Comparison of ENCODE assay signal across 15 cellular contexts in the genomic region with DNA sequence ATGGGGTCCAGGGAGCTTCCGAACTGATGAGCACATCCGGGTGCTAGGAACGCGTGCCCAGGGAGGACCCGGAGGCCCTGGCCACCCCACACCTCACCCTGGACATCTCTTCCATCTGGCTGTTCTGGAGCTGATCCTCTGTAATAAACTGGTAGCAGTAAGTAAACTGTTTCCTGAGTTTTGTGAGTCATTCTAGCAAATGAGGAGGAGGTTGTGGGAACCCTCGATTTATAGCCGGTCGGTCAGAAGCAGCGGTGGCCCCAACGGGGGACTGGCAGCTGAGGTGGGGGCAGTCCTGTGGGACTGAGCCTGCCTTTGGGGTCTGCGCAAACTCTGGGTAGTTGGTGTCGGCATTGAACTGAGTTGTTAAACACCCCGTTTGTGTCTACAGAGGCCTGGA.
"Had no signal": no experiment of that assay in that cellular context is flagged by ENCODE, and none has a peak within 500 bp of the region (broad histone marks: within the 10 kb centered on the region; RNA-seq: fewer than 3 reads in every experiment).

No MANE protein-coding gene starts in this region.

- H3K36me3 ChIP-seq: esophagus muscularis mucosa, neutrophil had no signal

- H3K27ac Mint-ChIP-seq: activated CD8-positive, alpha-beta memory T cell treated with anti-CD3 and anti-CD28 coated beads, Interleukin-2, amount 10 ng/mL, durations not matched to agents 7 days and 5 days; activated naive CD8-positive, alpha-beta T cell treated with anti-CD3 and anti-CD28 coated beads, Interleukin-2, amount 10 ng/mL, durations not matched to agents 7 days and 5 days; activated T-cell treated with anti-CD3 and anti-CD28 coated beads, Interleukin-2, amount 50 U/mL, for 24 hours; T-helper 1 cell treated with Interleukin-12 subunit alpha and Interleukin-12 subunit beta and Interleukin-4 antibody, amounts not matched to agents 30 μg/mL and 1 μg/mL, for 36 hours had no signal

- FAIRE-seq: bronchial epithelial cell, urothelium cell line had no signal

- H3K36me3 Mint-ChIP-seq: activated CD8-positive, alpha-beta memory T cell treated with anti-CD3 and anti-CD28 coated beads, Interleukin-2, amount 10 ng/mL, durations not matched to agents 7 days and 5 days; activated naive CD8-positive, alpha-beta T cell treated with anti-CD3 and anti-CD28 coated beads, Interleukin-2, amount 10 ng/mL, durations not matched to agents 7 days and 5 days had no signal

- H3K27ac ChIP-seq: esophagus muscularis mucosa, neutrophil, skin epidermis had no signal

- H3K27me3 Mint-ChIP-seq: activated CD8-positive, alpha-beta memory T cell treated with anti-CD3 and anti-CD28 coated beads, Interleukin-2, amount 10 ng/mL, durations not matched to agents 7 days and 5 days; activated naive CD8-positive, alpha-beta T cell treated with anti-CD3 and anti-CD28 coated beads, Interleukin-2, amount 10 ng/mL, durations not matched to agents 7 days and 5 days; activated T-cell treated with anti-CD3 and anti-CD28 coated beads, Interleukin-2, amount 50 U/mL, for 24 hours had no signal

- H3K27me3 ChIP-seq: dorsolateral prefrontal cortex had no signal

- H3K9me3 ChIP-seq: esophagus muscularis mucosa, neutrophil had no signal

- H3K4me3 ChIP-seq: dorsolateral prefrontal cortex, esophagus muscularis mucosa, skin epidermis had no signal

- DNase-seq: activated CD8-positive, alpha-beta memory T cell treated with anti-CD3 and anti-CD28 coated beads, Interleukin-2, amount 10 ng/mL, durations not matched to agents 7 days and 5 days; activated effector memory CD4-positive, alpha-beta T cell treated with anti-CD3 and anti-CD28 coated beads, Interleukin-2, amount 50 U/mL, for 16 hours; activated naive CD8-positive, alpha-beta T cell treated with anti-CD3 and anti-CD28 coated beads, Interleukin-2, amount 10 ng/mL, durations not matched to agents 7 days and 5 days; activated T-cell treated with anti-CD3 and anti-CD28 coated beads, Interleukin-2, amount 50 U/mL, for 24 hours; anterior cingulate cortex; dorsolateral prefrontal cortex; head of caudate nucleus; mesendoderm had no signal

- H3K9me3 Mint-ChIP-seq: activated naive CD8-positive, alpha-beta T cell treated with anti-CD3 and anti-CD28 coated beads, Interleukin-2, amount 10 ng/mL, durations not matched to agents 7 days and 5 days; activated T-cell treated with anti-CD3 and anti-CD28 coated beads, Interleukin-2, amount 50 U/mL, for 24 hours; T-helper 1 cell treated with Interleukin-12 subunit alpha and Interleukin-12 subunit beta and Interleukin-4 antibody, amounts not matched to agents 30 μg/mL and 1 μg/mL, for 36 hours had no signal

- ATAC-seq: activated CD8-positive, alpha-beta memory T cell treated with anti-CD3 and anti-CD28 coated beads, Interleukin-2, amount 10 ng/mL, durations not matched to agents 7 days and 5 days; left lobe of liver had no signal

- H3K4me3 Mint-ChIP-seq: activated CD8-positive, alpha-beta memory T cell treated with anti-CD3 and anti-CD28 coated beads, Interleukin-2, amount 10 ng/mL, durations not matched to agents 7 days and 5 days; activated naive CD8-positive, alpha-beta T cell treated with anti-CD3 and anti-CD28 coated beads, Interleukin-2, amount 10 ng/mL, durations not matched to agents 7 days and 5 days; activated T-cell treated with anti-CD3 and anti-CD28 coated beads, Interleukin-2, amount 50 U/mL, for 24 hours; T-helper 1 cell treated with Interleukin-12 subunit alpha and Interleukin-12 subunit beta and Interleukin-4 antibody, amounts not matched to agents 30 μg/mL and 1 μg/mL, for 36 hours had no signal
